Comparison of ENCODE assay signal across 27 cellular contexts in the genomic region with DNA sequence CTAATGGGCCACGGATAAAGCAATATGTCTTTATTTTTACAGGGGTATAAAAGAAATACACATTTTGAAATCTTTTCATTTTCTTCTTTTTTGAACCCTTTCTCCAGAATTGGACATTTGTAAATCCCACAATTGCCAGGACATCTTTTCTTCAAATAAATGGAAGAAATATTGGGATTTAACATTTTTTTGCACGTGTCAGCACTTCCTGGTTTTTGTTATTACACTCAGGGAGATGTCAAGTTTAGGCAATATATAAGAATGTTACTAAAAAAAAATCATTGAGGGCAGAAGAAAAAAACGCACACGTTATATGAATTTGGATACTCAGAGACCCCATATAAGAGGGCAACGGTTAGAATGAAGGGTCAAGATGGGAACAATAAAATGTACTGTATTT.
"Had no signal": no experiment of that assay in that cellular context is flagged by ENCODE, and none has a peak within 500 bp of the region (broad histone marks: within the 10 kb centered on the region; RNA-seq: fewer than 3 reads in every experiment).

No MANE protein-coding gene starts in this region.

- H3K4me3 ChIP-seq: coronary artery, dorsolateral prefrontal cortex, esophagus squamous epithelium, gastrocnemius medialis, heart right ventricle, left lung, lower lobe of right lung, mucosa of descending colon had no signal

- H3K36me3 ChIP-seq: esophagus squamous epithelium, gastrocnemius medialis, heart right ventricle, left lung, lower lobe of right lung had no signal

- H3K27me3 ChIP-seq: dorsolateral prefrontal cortex, esophagus squamous epithelium, gastrocnemius medialis, heart right ventricle, left lung had no signal

- ATAC-seq: esophagus mucosa, gastrocnemius medialis, heart right ventricle, left cardiac atrium, left lung, left ventricle myocardium superior, lower lobe of right lung, mucosa of descending colon had no signal

- FAIRE-seq: colon, endothelial cell of umbilical vein, islet of Langerhans, keratinocyte had no signal

- H3K9me3 ChIP-seq: esophagus squamous epithelium, gastrocnemius medialis, left lung, lower lobe of right lung, mucosa of descending colon had no signal

- H3K27ac ChIP-seq: coronary artery, dorsolateral prefrontal cortex, epithelial cell of prostate, esophagus squamous epithelium, gastrocnemius medialis, heart right ventricle, left lung, lower lobe of right lung had no signal

- DNase-seq: dermis blood vessel endothelial cell; dorsolateral prefrontal cortex; effector CD4-positive, alpha-beta T cell; effector memory CD4-positive, alpha-beta T cell; erythroblast; esophagus squamous epithelium; foreskin fibroblast; foreskin melanocyte; gastrocnemius medialis; glutamatergic neuron; head of caudate nucleus; heart right ventricle; hippocampal formation; left cardiac atrium; left lung; left ventricle myocardium superior; lower lobe of right lung; mesenchymal stem cell; mucosa of descending colon; naive B cell had no signal

- H3K4me1 ChIP-seq: esophagus squamous epithelium, gastrocnemius medialis, heart right ventricle, left lung, lower lobe of right lung had no signal
